9 cellular contexts compared by ENCODE assay signal in genomic region chr9:70564464-70565190, GRCh38.
A peak's percentile ranks its signal among the peaks of the same experiment; 100 is the strongest.
DNase-seq lines count a peak whose midpoint lies in the region; ATAC-seq and TF ChIP-seq lines count a peak whose summit lies in the region.
"Had no signal": no experiment of that assay in that cellular context is flagged by ENCODE, and none has a peak within 500 bp of the region (broad histone marks: within the 10 kb centered on the region; RNA-seq: fewer than 3 reads in every experiment).

No MANE protein-coding gene starts in this region.

- TF ChIP-seq CTCF in lower lobe of right lung (IDR thresholded peaks at IDR 0.05) = no peak
- TF ChIP-seq CTCF in upper lobe of right lung (IDR thresholded peaks at IDR 0.05) = no peak

- ATAC-seq in lower lobe of right lung = no peak
- no peak for ATAC-seq in upper lobe of right lung
- ATAC-seq in GM19397 (IDR thresholded peaks at IDR 0.05; ENCODE audit: unreplicated experiment) = no peak
- ATAC-seq in GM19351 (IDR thresholded peaks at IDR 0.05; ENCODE audit: unreplicated experiment) = no peak
- ATAC-seq in HG03520 (IDR thresholded peaks at IDR 0.05; ENCODE audit: unreplicated experiment) = no peak
- ATAC-seq: gastrocnemius medialis had no signal

- H3K4me3 Mint-ChIP-seq in activated naive CD4-positive, alpha-beta T cell treated with anti-CD3 and anti-CD28 coated beads, Interleukin-2, amount 50 U/mL, for 24 hours = peak overlapping the region; percentile 54
- peak overlapping the region; percentile 69 for H3K4me3 Mint-ChIP-seq in activated T-helper 1 cell treated with anti-CD3 and anti-CD28 coated beads, Interleukin-12 subunit alpha, Interleukin-12 subunit beta, Interleukin-2, Interleukin-4 antibody, amounts not matched to agents 30 ng/mL and 10 ng/mL and 1 ng/mL, durations not matched to agents 14 hours and 24 hours and 36 hours

- peak overlapping the region; percentile 92 for H3K27ac Mint-ChIP-seq in activated naive CD4-positive, alpha-beta T cell treated with anti-CD3 and anti-CD28 coated beads, Interleukin-2, amount 50 U/mL, for 24 hours
- peak overlapping the region; percentile 89 for H3K27ac Mint-ChIP-seq in activated T-helper 1 cell treated with anti-CD3 and anti-CD28 coated beads, Interleukin-12 subunit alpha, Interleukin-12 subunit beta, Interleukin-2, Interleukin-4 antibody, amounts not matched to agents 30 ng/mL and 10 ng/mL and 1 ng/mL, durations not matched to agents 14 hours and 24 hours and 36 hours

- H3K9me3 Mint-ChIP-seq in activated naive CD4-positive, alpha-beta T cell treated with anti-CD3 and anti-CD28 coated beads, Interleukin-2, amount 50 U/mL, for 24 hours = no peaks in the 10 kb centered on the region
- H3K9me3 Mint-ChIP-seq in activated T-helper 1 cell treated with anti-CD3 and anti-CD28 coated beads, Interleukin-12 subunit alpha, Interleukin-12 subunit beta, Interleukin-2, Interleukin-4 antibody, amounts not matched to agents 30 ng/mL and 10 ng/mL and 1 ng/mL, durations not matched to agents 14 hours and 24 hours and 36 hours = peaks cover 9% of the 10 kb centered on the region

- no peaks in the 10 kb centered on the region for H3K36me3 Mint-ChIP-seq in activated naive CD4-positive, alpha-beta T cell treated with anti-CD3 and anti-CD28 coated beads, Interleukin-2, amount 50 U/mL, for 24 hours
- H3K36me3 Mint-ChIP-seq in activated T-helper 1 cell treated with anti-CD3 and anti-CD28 coated beads, Interleukin-12 subunit alpha, Interleukin-12 subunit beta, Interleukin-2, Interleukin-4 antibody, amounts not matched to agents 30 ng/mL and 10 ng/mL and 1 ng/mL, durations not matched to agents 14 hours and 24 hours and 36 hours (ENCODE audit: low read depth) = peaks cover 4% of the 10 kb centered on the region

- H3K27ac ChIP-seq in lower lobe of right lung (peak overlapping the region; percentile 74), upper lobe of right lung (peak overlapping the region; percentile 82)
- H3K27ac ChIP-seq: gastrocnemius medialis had no signal

- intact Hi-C loops in activated T-helper 1 cell treated with anti-CD3 and anti-CD28 coated beads, Interleukin-12 subunit alpha, Interleukin-12 subunit beta, Interleukin-2, Interleukin-4 antibody, amounts not matched to agents 30 ng/mL and 10 ng/mL and 1 ng/mL, durations not matched to agents 14 hours and 24 hours and 36 hours (cut with micrococcal nuclease) = loop anchor here (1.0 to 10.0 kb wide), 4 partner anchors 38 to 1910 kb away; partner anchors contain the start of gene SMC5
- intact Hi-C loops in lower lobe of right lung (cut with DNase I) = no loop called here
- intact Hi-C loops in upper lobe of right lung (cut with DNase I) = no loop called here

- H3K36me3 ChIP-seq in lower lobe of right lung (no peaks in the 10 kb centered on the region), upper lobe of right lung (no peaks in the 10 kb centered on the region)
- H3K36me3 ChIP-seq: gastrocnemius medialis had no signal

- H3K4me1 ChIP-seq in lower lobe of right lung (peaks cover 23% of the 10 kb centered on the region), upper lobe of right lung (peaks cover 32% of the 10 kb centered on the region)
- H3K4me1 ChIP-seq: gastrocnemius medialis had no signal

- no peaks in the 10 kb centered on the region for H3K27me3 ChIP-seq in lower lobe of right lung (ENCODE audit: low read depth)
- H3K27me3 ChIP-seq in upper lobe of right lung = no peaks in the 10 kb centered on the region
- H3K27me3 ChIP-seq: gastrocnemius medialis had no signal

- no peaks in the 10 kb centered on the region for H3K9me3 ChIP-seq in lower lobe of right lung
- no peaks in the 10 kb centered on the region for H3K9me3 ChIP-seq in upper lobe of right lung
- H3K9me3 ChIP-seq: gastrocnemius medialis had no signal

- no peaks in the 10 kb centered on the region for H3K27me3 Mint-ChIP-seq in activated naive CD4-positive, alpha-beta T cell treated with anti-CD3 and anti-CD28 coated beads, Interleukin-2, amount 50 U/mL, for 24 hours
- peaks cover 2% of the 10 kb centered on the region for H3K27me3 Mint-ChIP-seq in activated T-helper 1 cell treated with anti-CD3 and anti-CD28 coated beads, Interleukin-12 subunit alpha, Interleukin-12 subunit beta, Interleukin-2, Interleukin-4 antibody, amounts not matched to agents 30 ng/mL and 10 ng/mL and 1 ng/mL, durations not matched to agents 14 hours and 24 hours and 36 hours (ENCODE audit: insufficient read depth)

- H3K4me3 ChIP-seq in lower lobe of right lung (no peak overlapping the region), upper lobe of right lung (no peak overlapping the region)
- H3K4me3 ChIP-seq: gastrocnemius medialis had no signal

- peaks cover 52% of the 10 kb centered on the region for H3K4me1 Mint-ChIP-seq in activated naive CD4-positive, alpha-beta T cell treated with anti-CD3 and anti-CD28 coated beads, Interleukin-2, amount 50 U/mL, for 24 hours
- peaks cover 64% of the 10 kb centered on the region for H3K4me1 Mint-ChIP-seq in activated T-helper 1 cell treated with anti-CD3 and anti-CD28 coated beads, Interleukin-12 subunit alpha, Interleukin-12 subunit beta, Interleukin-2, Interleukin-4 antibody, amounts not matched to agents 30 ng/mL and 10 ng/mL and 1 ng/mL, durations not matched to agents 14 hours and 24 hours and 36 hours (ENCODE audit: low read depth)

- no peak for DNase-seq in activated naive CD4-positive, alpha-beta T cell treated with anti-CD3 and anti-CD28 coated beads, Interleukin-2, amount 50 U/mL, for 16 hours
- DNase-seq in activated T-helper 1 cell treated with anti-CD3 and anti-CD28 coated beads, Interleukin-12 subunit alpha, Interleukin-12 subunit beta, Interleukin-2, Interleukin-4 antibody, amounts not matched to agents 30 ng/mL and 10 ng/mL and 1 ng/mL, durations not matched to agents 14 hours and 24 hours and 36 hours (ENCODE audit: low spot score) = no peak
- DNase-seq in lower lobe of right lung (no peak), upper lobe of right lung (no peak)
- DNase-seq: gastrocnemius medialis had no signal
